ENCODE assay signal across 33 cellular contexts in the genomic region with DNA sequence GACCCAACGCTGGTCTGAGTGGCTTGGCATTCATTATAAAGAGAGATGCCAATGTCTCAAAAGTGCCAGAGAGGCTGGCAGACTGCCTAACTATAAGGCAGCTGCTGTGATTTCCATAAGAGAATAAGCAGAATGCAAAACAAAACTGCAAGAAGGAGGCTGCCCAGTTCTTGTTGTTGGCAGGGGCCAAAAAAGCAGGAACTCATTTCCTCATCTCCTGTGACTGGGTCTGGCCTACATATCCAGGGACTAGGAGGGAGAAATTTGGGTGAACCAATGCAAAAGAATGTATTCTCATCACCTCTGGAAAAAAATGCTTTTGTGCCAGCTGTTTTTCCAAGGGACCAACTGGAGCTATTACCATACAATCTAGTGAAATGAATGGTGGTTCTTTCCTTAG. TPM values are rescaled to one million over a fixed set of nuclear protein-coding genes. Genes with fewer than 3 reads are reported as not detected.
"Had no signal": no experiment of that assay in that cellular context is flagged by ENCODE, and none has a peak within 500 bp of the region (broad histone marks: within the 10 kb centered on the region; RNA-seq: fewer than 3 reads in every experiment).

No MANE protein-coding gene starts in this region.

- H3K36me3 Mint-ChIP-seq: memory B cell, natural killer cell, type B pancreatic cell had no signal

- H3K4me1 Mint-ChIP-seq: memory B cell, natural killer cell had no signal

- H3K4me3 Mint-ChIP-seq: effector memory CD8-positive, alpha-beta T cell; memory B cell; natural killer cell; type B pancreatic cell had no signal

- H3K27ac ChIP-seq: esophagus squamous epithelium, heart right ventricle, lower lobe of right lung, parathyroid adenoma, right lobe of liver, stomach, tibial artery had no signal

- DNase-seq: cortex of kidney; effector memory CD8-positive, alpha-beta T cell; erythroblast; esophagus squamous epithelium; foreskin melanocyte; glutamatergic neuron; heart right ventricle; hippocampal formation; islet precursor cell; kidney glomerular epithelial cell; left colon; left ventricle myocardium superior; lower lobe of right lung; natural killer cell; occipital lobe; right lobe of liver; stimulated activated CD4-positive, alpha-beta T cell treated with anti-CD3 and anti-CD28 coated beads, Interleukin-12 subunit alpha, Interleukin-12 subunit beta, amount 100 ng/mL, for 4 hours; stimulated activated CD4-positive, alpha-beta T cell treated with anti-CD3 and anti-CD28 coated beads, Interleukin-1b, Interleukin-23, amount 100 ng/mL, for 48 hours; stimulated activated CD4-positive, alpha-beta T cell treated with anti-CD3 and anti-CD28 coated beads, Interleukin-4, amount 100 ng/mL, for 1 hour; stimulated activated CD8-positive, alpha-beta memory T cell treated with anti-CD3 and anti-CD28 coated beads, Interleukin-4, amount 100 ng/mL, for 48 hours; stimulated activated naive CD4-positive, alpha-beta T cell; stomach; tibial artery had no signal

- H3K9me3 Mint-ChIP-seq: effector memory CD8-positive, alpha-beta T cell; memory B cell; natural killer cell had no signal

- H3K9me3 ChIP-seq: esophagus squamous epithelium, lower lobe of right lung, right lobe of liver, tibial artery had no signal

- ATAC-seq: effector memory CD8-positive, alpha-beta T cell; heart right ventricle; left colon; left ventricle myocardium superior; lower lobe of right lung; natural killer cell; right lobe of liver had no signal

- H3K36me3 ChIP-seq: esophagus squamous epithelium, heart right ventricle, lower lobe of right lung, right lobe of liver, stomach, tibial artery had no signal

- H3K27ac Mint-ChIP-seq: effector memory CD8-positive, alpha-beta T cell; memory B cell; natural killer cell; progenitor cell of endocrine pancreas; type B pancreatic cell had no signal

- H3K4me3 ChIP-seq: esophagus squamous epithelium, heart right ventricle, lower lobe of right lung, right lobe of liver, smooth muscle cell, stomach, tibial artery had no signal

- H3K4me1 ChIP-seq: lower lobe of right lung, parathyroid adenoma, right lobe of liver had no signal

RNA-seq across cellular contexts. Expression of gene HOXC13, which starts 13.6 kb away (rescaled TPM):
- total RNA-seq: dermis microvascular lymphatic vessel endothelial cell, heart right ventricle, left colon, left ventricle myocardium superior, lower lobe of right lung, mononuclear cell, natural killer cell, occipital lobe, progenitor cell of endocrine pancreas, right lobe of liver, stomach, temporal lobe, urinary bladder had no signal
- polyA plus RNA-seq: heart right ventricle, neural cell, stomach had no signal

RNA-seq across cellular contexts. Expression of gene HOXC12, which starts 29.7 kb away (rescaled TPM):
- total RNA-seq: dermis microvascular lymphatic vessel endothelial cell, esophagus squamous epithelium, heart right ventricle, left colon, left ventricle myocardium superior, lower lobe of right lung, mononuclear cell, natural killer cell, occipital lobe, progenitor cell of endocrine pancreas, right lobe of liver, smooth muscle cell, stomach, temporal lobe, urinary bladder had no signal
- polyA plus RNA-seq: heart right ventricle, neural cell, stomach had no signal

RNA-seq across cellular contexts. Expression of gene HOXC11, which starts 47.9 kb away (rescaled TPM):
- total RNA-seq: dermis microvascular lymphatic vessel endothelial cell, esophagus squamous epithelium, heart right ventricle, left colon, left ventricle myocardium superior, lower lobe of right lung, mononuclear cell, natural killer cell, occipital lobe, progenitor cell of endocrine pancreas, right lobe of liver, stomach, temporal lobe had no signal
- polyA plus RNA-seq: heart right ventricle, neural cell, stomach had no signal

RNA-seq across cellular contexts. Expression of gene HOTAIR, which starts 49.7 kb away (rescaled TPM):
- total RNA-seq: dermis microvascular lymphatic vessel endothelial cell, esophagus squamous epithelium, heart right ventricle, left colon, left ventricle myocardium superior, lower lobe of right lung, mononuclear cell, natural killer cell, occipital lobe, progenitor cell of endocrine pancreas, right lobe of liver, smooth muscle cell, stomach, temporal lobe had no signal
- polyA plus RNA-seq: heart right ventricle, neural cell, stomach had no signal

RNA-seq across cellular contexts. Expression of gene HOXC10, which starts 59.9 kb away (rescaled TPM):
- total RNA-seq: dermis microvascular lymphatic vessel endothelial cell, heart right ventricle, left colon, left ventricle myocardium superior, lower lobe of right lung, mononuclear cell, natural killer cell, occipital lobe, progenitor cell of endocrine pancreas, right lobe of liver, smooth muscle cell, stomach, temporal lobe had no signal
- polyA plus RNA-seq: heart right ventricle, neural cell, stomach had no signal
